Comparison of ENCODE assay signal across 18 cellular contexts in genomic region chr13:62799038-62799535, GRCh38.
DNase-seq lines count a peak whose midpoint lies in the region; ATAC-seq and TF ChIP-seq lines count a peak whose summit lies in the region.
"Had no signal": no experiment of that assay in that cellular context is flagged by ENCODE, and none has a peak within 500 bp of the region (broad histone marks: within the 10 kb centered on the region; RNA-seq: fewer than 3 reads in every experiment).

No MANE protein-coding gene starts in this region.

- no peak for TF ChIP-seq RAD21 in IMR-90 (IDR thresholded peaks at IDR 0.05; ENCODE audit: low read length)

- H3K4me2 ChIP-seq in IMR-90 (ENCODE audit: low read depth, low read length) (no peak overlapping the region), SU-DHL-6 (ENCODE audit: low read depth, low read length, poor library complexity, severe bottlenecking) (no peak overlapping the region), neuronal stem cell (ENCODE audit: insufficient read depth, low read length, poor library complexity, severe bottlenecking) (no peak overlapping the region)
- H3K4me2 ChIP-seq: GM23338 had no signal

- H3K36me3 ChIP-seq in IMR-90 (ENCODE audit: control insufficient read depth, insufficient read depth, low read length): no peaks in the 10 kb centered on the region
- no peaks in the 10 kb centered on the region for H3K36me3 ChIP-seq in SU-DHL-6 (ENCODE audit: low read length)
- no peaks in the 10 kb centered on the region for H3K36me3 ChIP-seq in neuronal stem cell (replicated peaks in 1 of 2; ENCODE audit: control insufficient read depth in 2 of 2, insufficient read depth in 2 of 2, low read length in 2 of 2)
- no peaks in the 10 kb centered on the region for H3K36me3 ChIP-seq in upper lobe of right lung
- H3K36me3 ChIP-seq: BE2C had no signal

- H3K9me1 ChIP-seq in IMR-90 (ENCODE audit: insufficient read depth, low read length): no peaks in the 10 kb centered on the region

- H3K18ac ChIP-seq in IMR-90 (ENCODE audit: low read depth, low read length) (no peak overlapping the region), neuronal stem cell (ENCODE audit: low read length) (peak overlapping the region; percentile 3)

- H3K4ac ChIP-seq in IMR-90 (ENCODE audit: low read depth, low read length) (no peak overlapping the region), neuronal stem cell (ENCODE audit: low read length) (no peak overlapping the region)

- H3K79me2 ChIP-seq in SU-DHL-6 (ENCODE audit: insufficient read depth, low read length): no peaks in the 10 kb centered on the region

- peak overlapping the region; percentile 42 for H2AK9ac ChIP-seq in IMR-90 (replicated peaks; ENCODE audit: low read depth, low read length, poor library complexity)

- CTCF ChIA-PET in IMR-90 (lab: Yijun Ruan, JAX): no interaction called here

- TF ChIP-seq CTCF in IMR-90 (conservative IDR thresholded peaks at IDR 0.05; ENCODE audit: low read depth, low read length) (no peak), SU-DHL-6 (IDR thresholded peaks at IDR 0.05; ENCODE audit: insufficient read depth, low read length, poor library complexity, severe bottlenecking) (no peak), upper lobe of right lung (IDR thresholded peaks at IDR 0.05) (no peak), glutamatergic neuron (IDR thresholded peaks at IDR 0.05; ENCODE audit: partially characterized antibody, unreplicated experiment) (no peak)

- H3K9me2 ChIP-seq in SU-DHL-6 (replicated peaks; ENCODE audit: insufficient read depth, low read length): no peaks in the 10 kb centered on the region

- no peak overlapping the region for H4K8ac ChIP-seq in IMR-90 (ENCODE audit: low read depth in 2 of 2, low read length in 2 of 2)
- H4K8ac ChIP-seq in neuronal stem cell (ENCODE audit: low read depth, low read length): no peak overlapping the region

- 90% methylated on average over 6 of the region's 8 CpGs; no CpG with 5 or more reads in 1 of the 2 experiments for WGBS in IMR-90 (ENCODE audit: extremely low coverage in 2 of 2, insufficient read length in 1 of 2), 2 experiments
- WGBS in neuronal stem cell (ENCODE audit: extremely low coverage in 2 of 2, insufficient read length in 2 of 2, insufficient replicate concordance in 1 of 2), 2 donors: no CpG with 5 or more reads among the region's 8 CpGs

- H2BK5ac ChIP-seq in IMR-90 (ENCODE audit: low read depth, low read length, poor library complexity, severe bottlenecking) (no peak overlapping the region), neuronal stem cell (ENCODE audit: low read length) (no peak overlapping the region)

- H3K4me3 ChIP-seq in IMR-90 (ENCODE audit: insufficient read depth, low read depth, low read length) (no peak overlapping the region), SU-DHL-6 (ENCODE audit: insufficient read depth, low read length, poor library complexity, severe bottlenecking) (no peak overlapping the region), neuronal stem cell (ENCODE audit: low read length in 2 of 2) (no peak overlapping the region), upper lobe of right lung (no peak overlapping the region)
- H3K4me3 ChIP-seq: GM23338 had no signal

- dilution Hi-C loops in IMR-90 (cut with HindIII; ENCODE audit: low sequenced_read_pairs, unreplicated experiment): no loop called here

- H2BK120ac ChIP-seq in IMR-90 (ENCODE audit: low read depth, low read length): no peak overlapping the region
- H2BK120ac ChIP-seq in neuronal stem cell (ENCODE audit: low read depth, low read length): no peak overlapping the region

- H3K27ac ChIP-seq in IMR-90 (ENCODE audit: insufficient read depth, low read length) (no peak overlapping the region), SU-DHL-6 (ENCODE audit: low read depth, low read length) (no peak overlapping the region), neuronal stem cell (replicated peaks; ENCODE audit: low read length) (no peak overlapping the region), upper lobe of right lung (no peak overlapping the region)

- no peaks in the 10 kb centered on the region for H3F3A ChIP-seq in SU-DHL-6 (ENCODE audit: insufficient read depth)

- H4K5ac ChIP-seq in IMR-90 (ENCODE audit: low read depth, low read length): no peak overlapping the region

- H3K27me3 Mint-ChIP-seq in glutamatergic neuron (ENCODE audit: unreplicated experiment): no peaks in the 10 kb centered on the region
- H3K27me3 Mint-ChIP-seq: CD4-positive, alpha-beta T cell; IgD-negative memory B cell had no signal

- no peak overlapping the region for H3K56ac ChIP-seq in IMR-90 (ENCODE audit: extremely low read depth, insufficient read depth, low read length)

- H2BK15ac ChIP-seq in IMR-90 (ENCODE audit: low read depth, low read length) (no peak overlapping the region), neuronal stem cell (ENCODE audit: low read length) (no peak overlapping the region)

- H3K27me3 ChIP-seq in IMR-90 (ENCODE audit: control insufficient read depth, insufficient read depth, low read length): no peaks in the 10 kb centered on the region
- no peaks in the 10 kb centered on the region for H3K27me3 ChIP-seq in SU-DHL-6 (ENCODE audit: low read length)
- no peaks in the 10 kb centered on the region for H3K27me3 ChIP-seq in neuronal stem cell (ENCODE audit: control insufficient read depth in 3 of 3, insufficient read depth in 3 of 3, low read depth in 1 of 3, low read length in 3 of 3)
- no peaks in the 10 kb centered on the region for H3K27me3 ChIP-seq in upper lobe of right lung
- H3K27me3 ChIP-seq: BE2C had no signal

- no peak overlapping the region for H2AK5ac ChIP-seq in IMR-90 (ENCODE audit: low read depth, low read length)
- no peak overlapping the region for H2AK5ac ChIP-seq in neuronal stem cell (ENCODE audit: low read depth, low read length)

- H3K4me1 Mint-ChIP-seq in glutamatergic neuron (ENCODE audit: low read depth, unreplicated experiment): no peaks in the 10 kb centered on the region
- H3K4me1 Mint-ChIP-seq: GM23338, IgD-negative memory B cell had no signal

- H2AFZ ChIP-seq in IMR-90 (replicated peaks; ENCODE audit: low read length, poor library complexity) (peak overlapping the region; percentile 43), SU-DHL-6 (ENCODE audit: low read depth, low read length, severe bottlenecking) (peak overlapping the region; percentile 81), neuronal stem cell (ENCODE audit: low read length) (peak overlapping the region; percentile 61)
- H2AFZ ChIP-seq: GM23338 had no signal

- no peak overlapping the region for H3K23ac ChIP-seq in IMR-90 (ENCODE audit: low read depth, low read length)
- H3K23ac ChIP-seq in neuronal stem cell (ENCODE audit: low read depth, low read length, poor library complexity): no peak overlapping the region

- H4K91ac ChIP-seq in IMR-90 (ENCODE audit: insufficient read depth, low read depth, low read length) (no peak overlapping the region), neuronal stem cell (ENCODE audit: low read depth, low read length, poor library complexity) (no peak overlapping the region)

- no peak for DNase-seq in IMR-90
- DNase-seq in neuronal stem cell (ENCODE audit: low spot score): no peak
- DNase-seq in upper lobe of right lung: no peak
- no peak for DNase-seq in glutamatergic neuron
- DNase-seq: ACHN; C1 segment of cervical spinal cord; Caco-2; CD4-positive, alpha-beta T cell; DMS153; DMS79; GDM1; HCEC 1CT had no signal

- H3K9ac ChIP-seq in IMR-90 (ENCODE audit: low read depth, low read length) (no peak overlapping the region), SU-DHL-6 (ENCODE audit: low read length) (no peak overlapping the region), neuronal stem cell (ENCODE audit: low read depth, low read length, poor library complexity) (no peak overlapping the region)

- H2BK12ac ChIP-seq in neuronal stem cell (ENCODE audit: low read length): no peak overlapping the region

- H3K9me3 ChIP-seq in IMR-90 (ENCODE audit: control insufficient read depth, insufficient read depth, low read length) (no peaks in the 10 kb centered on the region), SU-DHL-6 (ENCODE audit: insufficient read depth, low read length) (no peaks in the 10 kb centered on the region), neuronal stem cell (replicated peaks in 1 of 2; ENCODE audit: control insufficient read depth in 2 of 2, insufficient read depth in 1 of 2, low read depth in 1 of 2, low read length in 2 of 2) (peaks cover 0 to 5% of the 10 kb centered on the region in 2 donors), upper lobe of right lung (no peaks in the 10 kb centered on the region)
- H3K9me3 ChIP-seq: BE2C, Caco-2 had no signal

- intact Hi-C loops in IMR-90 (cut with micrococcal nuclease): no loop called here
- intact Hi-C loops in upper lobe of right lung (cut with DNase I): no loop called here

- TF ChIP-seq POLR2A in IMR-90 (IDR thresholded peaks at IDR 0.05; ENCODE audit: low read depth, low read length): no peak

- no peak overlapping the region for H3K4me3 Mint-ChIP-seq in glutamatergic neuron (ENCODE audit: unreplicated experiment)
- H3K4me3 Mint-ChIP-seq: CD4-positive, alpha-beta T cell; GM23338; IgD-negative memory B cell had no signal

- H2BK20ac ChIP-seq in IMR-90 (ENCODE audit: low read depth, low read length): no peak overlapping the region

- H3K27ac Mint-ChIP-seq in glutamatergic neuron (ENCODE audit: unreplicated experiment): no peak overlapping the region
- H3K27ac Mint-ChIP-seq: CD4-positive, alpha-beta T cell; GM23338; IgD-negative memory B cell had no signal

- H4K20me1 ChIP-seq in IMR-90 (ENCODE audit: insufficient read depth, low read length) (no peaks in the 10 kb centered on the region), SU-DHL-6 (ENCODE audit: low read depth, low read length) (no peaks in the 10 kb centered on the region)

- H3K79me1 ChIP-seq in IMR-90 (ENCODE audit: low read depth in 1 of 2, low read length in 2 of 2) (no peaks in the 10 kb centered on the region), neuronal stem cell (ENCODE audit: low read depth, low read length) (no peaks in the 10 kb centered on the region)

- in situ Hi-C loops in IMR-90 (cut with MboI; ENCODE audit: low sequenced_read_pairs): no loop called here

- H3K9me3 Mint-ChIP-seq in glutamatergic neuron (ENCODE audit: unreplicated experiment): no peaks in the 10 kb centered on the region
- H3K9me3 Mint-ChIP-seq: CD4-positive, alpha-beta T cell; GM23338 had no signal

- no peaks in the 10 kb centered on the region for H3K4me1 ChIP-seq in IMR-90 (ENCODE audit: control insufficient read depth, insufficient read depth, low read length)
- no peaks in the 10 kb centered on the region for H3K4me1 ChIP-seq in neuronal stem cell (ENCODE audit: control insufficient read depth in 2 of 2, insufficient read depth in 1 of 2, low read depth in 1 of 2, low read length in 2 of 2)
- H3K4me1 ChIP-seq in upper lobe of right lung: no peaks in the 10 kb centered on the region
- H3K4me1 ChIP-seq: Caco-2 had no signal

- POLR2A ChIA-PET in IMR-90 (lab: Charles Lee; ENCODE audit: unreplicated experiment): no interaction called here

- no TSS peak for BruUV-seq in IMR-90 (replicated peaks; lab: Mats Ljungman, UMichigan)

- no peaks in the 10 kb centered on the region for H3K36me3 Mint-ChIP-seq in glutamatergic neuron (ENCODE audit: unreplicated experiment)
- H3K36me3 Mint-ChIP-seq: IgD-negative memory B cell had no signal

- H3K14ac ChIP-seq in IMR-90 (replicated peaks; ENCODE audit: low read depth, low read length): no peak overlapping the region
- no peak overlapping the region for H3K14ac ChIP-seq in neuronal stem cell (ENCODE audit: low read length)

- no peak for ATAC-seq in IMR-90 (ENCODE audit: low read depth)
- ATAC-seq in upper lobe of right lung: peak; percentile 24
- ATAC-seq in HG03175 (IDR thresholded peaks at IDR 0.05; ENCODE audit: unreplicated experiment): no peak
- no peak for ATAC-seq in HG03439 (IDR thresholded peaks at IDR 0.05; ENCODE audit: unreplicated experiment)
- ATAC-seq: GM23338 had no signal
